Comparison of ENCODE assay signal across 2 cellular contexts in genomic region chr1:38818706-38819439, GRCh38.
TF ChIP-seq lines count a peak whose summit lies in the region.

No MANE protein-coding gene starts in this region.

TF ChIP-seq in A549, 52 proteins besides CTCF, POLR2A, EP300 and RAD21:
- no peak for TF ChIP-seq SREBF2 (IDR thresholded peaks at IDR 0.05)
- TF ChIP-seq EHF (CRISPR knock-in tag; IDR thresholded peaks at IDR 0.05): no peak
- TF ChIP-seq JUN (IDR thresholded peaks at IDR 0.05): no peak
- TF ChIP-seq HMGXB4 (CRISPR knock-in tag; IDR thresholded peaks at IDR 0.05; ENCODE audit: borderline replicate concordance): no peak
- TF ChIP-seq POLR2AphosphoS2 (conservative IDR thresholded peaks at IDR 0.05; ENCODE audit: low read length): no peak
- TF ChIP-seq HEYL (CRISPR knock-in tag; IDR thresholded peaks at IDR 0.05): no peak
- TF ChIP-seq PBX3 (IDR thresholded peaks at IDR 0.05): no peak
- no peak for TF ChIP-seq TFCP2L1 (CRISPR knock-in tag; IDR thresholded peaks at IDR 0.05)
- no peak for TF ChIP-seq NPAS2 (CRISPR knock-in tag; IDR thresholded peaks at IDR 0.05; ENCODE audit: borderline replicate concordance)
- TF ChIP-seq RFX5 (IDR thresholded peaks at IDR 0.05): no peak
- TF ChIP-seq CBX2 (IDR thresholded peaks at IDR 0.05; ENCODE audit: borderline replicate concordance, low read depth): no peak
- TF ChIP-seq MAFK (IDR thresholded peaks at IDR 0.05; ENCODE audit: partially characterized antibody): no peak
- TF ChIP-seq HDAC2 (IDR thresholded peaks at IDR 0.05): no peak
- TF ChIP-seq ELK1 (IDR thresholded peaks at IDR 0.05; ENCODE audit: low read depth, low read length): no peak
- no peak for TF ChIP-seq USF2 (IDR thresholded peaks at IDR 0.05)
- TF ChIP-seq ATOH8 (CRISPR knock-in tag; IDR thresholded peaks at IDR 0.05; ENCODE audit: low read depth): no peak
- no peak for TF ChIP-seq ZFP36 (IDR thresholded peaks at IDR 0.05; ENCODE audit: borderline replicate concordance, partially characterized antibody)
- TF ChIP-seq BHLHE40 (IDR thresholded peaks at IDR 0.05; ENCODE audit: low read depth, low read length): no peak

TF ChIP-seq in endothelial cell of umbilical vein, 7 proteins besides CTCF, POLR2A, EP300 and RAD21:
- TF ChIP-seq JUN (IDR thresholded peaks at IDR 0.05; ENCODE audit: borderline replicate concordance, insufficient read depth, insufficient read length, low read depth) (no peak), FOS (IDR thresholded peaks at IDR 0.05; ENCODE audit: borderline replicate concordance, insufficient read depth, low read length) (no peak), GATA2 (IDR thresholded peaks at IDR 0.05; ENCODE audit: insufficient read depth, insufficient read length, low read depth, low read length) (no peak), MAX (IDR thresholded peaks at IDR 0.05; ENCODE audit: insufficient read depth, insufficient read length) (no peak), EZH2 (IDR thresholded peaks at IDR 0.05; ENCODE audit: borderline replicate concordance, low read depth, low read length, severe bottlenecking) (no peak), MYC (IDR thresholded peaks at IDR 0.05; ENCODE audit: low read depth, low read length) (no peak), POLR2AphosphoS5 (IDR thresholded peaks at IDR 0.05; ENCODE audit: insufficient read depth, low read depth, low read length) (no peak)
